22 cellular contexts compared by ENCODE assay signal in the genomic region with DNA sequence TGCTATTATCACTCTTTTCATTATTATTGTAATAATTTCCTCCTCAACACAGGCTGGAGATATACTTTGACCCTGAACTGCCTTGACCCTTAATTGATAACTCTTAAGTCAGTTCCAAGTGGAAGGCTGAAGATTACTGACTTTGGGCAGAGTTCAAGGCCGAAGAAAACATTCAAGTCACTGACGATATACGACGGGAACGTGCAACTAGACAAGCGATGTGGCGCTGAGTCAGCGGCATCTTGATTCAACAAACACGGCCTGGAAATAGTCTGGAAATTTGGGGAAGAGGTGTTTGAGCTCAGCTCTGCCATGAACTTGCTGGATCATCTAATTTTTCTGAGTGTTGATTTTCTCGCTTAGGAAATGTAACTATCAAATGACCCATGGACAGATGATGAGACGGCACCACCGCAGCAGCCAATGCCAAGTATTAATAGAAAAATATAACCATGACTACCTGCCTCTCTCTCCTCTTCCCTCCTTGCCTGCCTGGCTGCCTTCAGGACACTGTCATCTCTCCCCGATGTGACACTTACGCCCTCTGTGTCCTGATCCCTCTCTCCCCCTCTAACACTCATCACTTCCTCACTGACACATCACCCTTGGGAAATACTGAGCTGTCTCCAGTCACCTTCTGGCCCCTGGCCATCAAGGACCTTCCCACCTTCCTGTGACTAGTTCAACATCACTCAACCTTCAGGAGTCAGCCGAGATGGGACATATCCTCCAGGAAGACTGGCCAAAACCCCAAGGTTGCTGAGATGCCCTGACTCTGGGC. TPM values are rescaled to one million over a fixed set of nuclear protein-coding genes. Genes with fewer than 3 reads are reported as not detected.
DNase-seq lines count a peak whose midpoint lies in the region; FAIRE-seq and TF ChIP-seq lines count a peak whose summit lies in the region.
"Had no signal": no experiment of that assay in that cellular context is flagged by ENCODE, and none has a peak within 500 bp of the region (broad histone marks: within the 10 kb centered on the region; RNA-seq: fewer than 3 reads in every experiment).

No MANE protein-coding gene starts in this region.

- H3K27ac ChIP-seq in RWPE1, result no peak overlapping the region
- H3K27ac ChIP-seq: SJCRH30, spleen, vagina had no signal

- DNase-seq in A172 (ENCODE audit: low spot score) (peak; percentile 54), GM12891 (ENCODE audit: insufficient read length, low spot score) (no peak), RWPE1 (ENCODE audit: low spot score) (peak; percentile 14), fibroblast of mammary gland (ENCODE audit: low read depth) (peak; percentile 73), amniotic stem cell (lab: John Stamatoyannopoulos, UW) (no peak), COLO668 (lab: John Stamatoyannopoulos, UW; ENCODE audit: unreplicated experiment) (no peak), occipital lobe (lab: John Stamatoyannopoulos, UW) (no peak), NCI-H2081 (lab: John Stamatoyannopoulos, UW) (no peak)
- DNase-seq: ACHN; activated CD4-positive, alpha-beta memory T cell treated with anti-CD3 and anti-CD28 coated beads for 36 hours; activated naive CD4-positive, alpha-beta T cell; aorta; foreskin melanocyte; Karpas-422; naive B cell; NCI-H1105 treated with DMSO at 0.1 percent for 48 hours; NCI-H2107; NCI-H524; SJCRH30; spleen; stimulated activated CD4-positive, alpha-beta T cell treated with anti-CD3 and anti-CD28 coated beads, Interleukin-4, amount 100 ng/mL, for 4 hours had no signal

- CTCF ChIA-PET in RWPE1 (lab: Yijun Ruan, JAX), result no interaction called here

- POLR2A ChIA-PET in RWPE1 (lab: Yijun Ruan, JAX; ENCODE audit: low non-redundant PET), result no interaction called here

- peak; percentile 13 for FAIRE-seq in GM12891 (lab: Jason Lieb, UNC)

- no peak for TF ChIP-seq POLR2A in GM12891 (IDR thresholded peaks at IDR 0.05; ENCODE audit: low read depth, low read length)

- no peak for TF ChIP-seq CTCF in RWPE1 (conservative IDR thresholded peaks at IDR 0.05; ENCODE audit: low read depth)
- no peak for TF ChIP-seq CTCF in fibroblast of mammary gland (conservative IDR thresholded peaks at IDR 0.05; ENCODE audit: control insufficient read depth, insufficient read depth, low read depth, low read length)

- H3K4me3 ChIP-seq in fibroblast of mammary gland (ENCODE audit: control insufficient read depth, low read depth, low read length), result no peak overlapping the region
- H3K4me3 ChIP-seq: SJCRH30, spleen, vagina had no signal

TF ChIP-seq in GM12891, 5 proteins besides CTCF, POLR2A, EP300 and RAD21:
- no peak for TF ChIP-seq PAX5 (IDR thresholded peaks at IDR 0.05; ENCODE audit: insufficient read depth, low read length, severe bottlenecking)
- TF ChIP-seq TAF1 (IDR thresholded peaks at IDR 0.05; ENCODE audit: low read depth, low read length), result no peak
- no peak for TF ChIP-seq POU2F2 (IDR thresholded peaks at IDR 0.05; ENCODE audit: low read depth, low read length)
- TF ChIP-seq SPI1 (IDR thresholded peaks at IDR 0.05; ENCODE audit: low read depth, low read length), result no peak
- TF ChIP-seq POLR2AphosphoS5 (IDR thresholded peaks at IDR 0.05; ENCODE audit: low read depth, low read length), result no peak

RNA-seq across cellular contexts. Expression of a gene that starts 49.4 kb away (rescaled TPM):
- 4.0 and 12.6 TPM in 2 replicates for total RNA-seq in A172 (2014; rRNA removed; shearing (Covaris generic))
- polyA plus RNA-seq in GM12891 (2012; ENCODE audit: low read depth, missing spikeins), result 5.5 TPM
- 0.31 TPM for total RNA-seq in occipital lobe

Comparison
In these comparisons a context has a peak if more than half of its experiments do, and no peak if none do; other contexts are left out.
1. DNase-seq: peak in A172 (single experiment), RWPE1 (single experiment) and fibroblast of mammary gland (single experiment); none in GM12891 (single experiment), amniotic stem cell (single experiment), COLO668 (single experiment), occipital lobe (single experiment) and NCI-H2081 (0 of 2).